16 cellular contexts compared by ENCODE assay signal in genomic region chr20:23875606-23876237, GRCh38. TPM values are rescaled to one million over a fixed set of nuclear protein-coding genes. Genes with fewer than 3 reads are reported as not detected.
DNase-seq lines count a peak whose midpoint lies in the region; ATAC-seq and TF ChIP-seq lines count a peak whose summit lies in the region.
"Had no signal": no experiment of that assay in that cellular context is flagged by ENCODE, and none has a peak within 500 bp of the region (broad histone marks: within the 10 kb centered on the region; RNA-seq: fewer than 3 reads in every experiment).

No MANE protein-coding gene starts in this region.

- H3K36me3 ChIP-seq in body of pancreas (replicated peaks in 1 of 2; ENCODE audit: insufficient read depth in 1 of 2, low read depth in 2 of 2): no peaks in the 10 kb centered on the region

- intact Hi-C loops in body of pancreas (cut with DNase I): no loop called here

- no peak overlapping the region for H3K27ac ChIP-seq in body of pancreas
- H3K27ac ChIP-seq: C4-2B, GM23248, HL-60 had no signal

- DNase-seq in COR-L47 (lab: John Stamatoyannopoulos, UW): peak; percentile 25
- DNase-seq in NCI-H69 (lab: John Stamatoyannopoulos, UW): peak; percentile 21
- peak; percentile 15 for DNase-seq in left kidney (ENCODE audit: low read depth, low spot score)
- no peak for DNase-seq in SKM-1 (lab: John Stamatoyannopoulos, UW; ENCODE audit: unreplicated experiment)
- DNase-seq in body of pancreas: no peak
- DNase-seq in GOT3 (lab: John Stamatoyannopoulos, UW): no peak
- DNase-seq: ACHN; CD4-positive, alpha-beta memory T cell; GF-D8; GM23248; H7; Karpas-422 had no signal

- ATAC-seq in GM21447 (IDR thresholded peaks at IDR 0.05; ENCODE audit: unreplicated experiment) (no peak), body of pancreas (no peak)

- no peaks in the 10 kb centered on the region for H3K27me3 ChIP-seq in body of pancreas

- 67 to 75% methylated on average over 6 of the region's 6 CpGs for WGBS in body of pancreas, 2 donors

- TF ChIP-seq POLR2A in body of pancreas (IDR thresholded peaks at IDR 0.05): no peak

- no peaks in the 10 kb centered on the region for H3K9me3 ChIP-seq in body of pancreas

- H3K4me1 ChIP-seq in body of pancreas: peaks cover 12% of the 10 kb centered on the region

- no peak for TF ChIP-seq CTCF in body of pancreas (IDR thresholded peaks at IDR 0.05)

- H3K4me3 ChIP-seq in body of pancreas: no peak overlapping the region
- H3K4me3 ChIP-seq: GM23248 had no signal

RNA-seq across cellular contexts. Expression of gene CST5, which starts 3.8 kb away (rescaled TPM):
- total RNA-seq in body of pancreas: not detected
- total RNA-seq: A172; CD4-positive, alpha-beta memory T cell; GM23248; H7 had no signal

RNA-seq across cellular contexts. Expression of gene CST2, which starts 49.2 kb away (rescaled TPM):
- total RNA-seq in body of pancreas: not detected
- total RNA-seq: A172; CD4-positive, alpha-beta memory T cell; H7 had no signal

Comparison
In these comparisons a context has a peak if more than half of its experiments do, and no peak if none do; other contexts are left out.
1. DNase-seq: peak in COR-L47 (single experiment), NCI-H69 (single experiment) and left kidney (single experiment); none in SKM-1 (single experiment), body of pancreas (0 of 4) and GOT3 (single experiment).